Comparison of ENCODE assay signal across 9 cellular contexts in the genomic region with DNA sequence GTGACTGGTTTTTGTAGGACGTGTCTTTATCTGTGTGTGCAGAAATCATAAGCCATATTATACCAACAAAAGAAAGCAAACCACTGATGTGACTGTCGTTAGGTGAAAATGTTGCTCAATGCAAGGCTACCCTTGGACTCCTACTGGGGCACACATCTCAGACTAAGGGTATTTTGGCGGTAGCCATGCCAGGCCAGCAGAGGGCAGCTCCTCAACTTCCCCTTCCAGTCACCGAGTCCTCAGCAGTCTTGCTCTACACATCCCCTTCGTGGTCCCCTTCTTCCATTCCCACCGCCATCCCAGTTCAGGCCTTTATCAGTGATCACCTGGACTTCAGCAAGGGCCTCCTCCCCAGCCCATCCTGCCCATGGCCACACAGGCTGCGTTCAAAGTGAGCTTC.
DNase-seq lines count a peak whose midpoint lies in the region; ATAC-seq and TF ChIP-seq lines count a peak whose summit lies in the region.
"Had no signal": no experiment of that assay in that cellular context is flagged by ENCODE, and none has a peak within 500 bp of the region (broad histone marks: within the 10 kb centered on the region; RNA-seq: fewer than 3 reads in every experiment).

No MANE protein-coding gene starts in this region.

- TF ChIP-seq CTCF in astrocyte of the spinal cord (IDR thresholded peaks at IDR 0.05; ENCODE audit: low read depth, low read length) (peak; percentile 37), progenitor cell of endocrine pancreas (IDR thresholded peaks at IDR 0.05; ENCODE audit: unreplicated experiment) (peak; percentile 49), sigmoid colon (IDR thresholded peaks at IDR 0.05) (no peak)

- intact Hi-C loops in activated CD4-positive, alpha-beta T cell treated with anti-CD3 and anti-CD28 coated beads for 36 hours (cut with DNase I, micrococcal nuclease) = loop anchor here (1.0 to 10.0 kb wide), 7 partner anchors 57 to 815 kb away; no protein-coding TSS in a partner anchor
- intact Hi-C loops in sigmoid colon (cut with DNase I) = no loop called here

- no peaks in the 10 kb centered on the region for H3K9me3 Mint-ChIP-seq in activated CD4-positive, alpha-beta T cell treated with anti-CD3 and anti-CD28 coated beads for 36 hours (ENCODE audit: low read depth)
- H3K9me3 Mint-ChIP-seq in progenitor cell of endocrine pancreas (ENCODE audit: low read depth) = no peaks in the 10 kb centered on the region
- H3K9me3 Mint-ChIP-seq: CD4-positive, alpha-beta memory T cell had no signal

- no peak overlapping the region for H3K4me3 ChIP-seq in astrocyte of the spinal cord (ENCODE audit: low read depth, low read length)
- H3K4me3 ChIP-seq in sigmoid colon = no peak overlapping the region

- H3K27me3 ChIP-seq in sigmoid colon = no peaks in the 10 kb centered on the region

- peak; percentile 57 for DNase-seq in activated CD4-positive, alpha-beta T cell treated with anti-CD3 and anti-CD28 coated beads for 36 hours
- DNase-seq in activated CD4-positive, alpha-beta T cell treated with anti-CD3 and anti-CD28 coated beads for 1 hour = no peak
- peak; percentile 79 for DNase-seq in MV-4-11 (lab: John Stamatoyannopoulos, UW)
- no peak for DNase-seq in astrocyte of the spinal cord (ENCODE audit: low read depth, low spot score)
- DNase-seq in progenitor cell of endocrine pancreas (ENCODE audit: low spot score, unreplicated experiment) = no peak
- DNase-seq in sigmoid colon = no peak
- DNase-seq in G401 (ENCODE audit: low spot score) = no peak

- no peaks in the 10 kb centered on the region for H3K9me3 ChIP-seq in sigmoid colon

- H3K27ac ChIP-seq in sigmoid colon = no peak overlapping the region

- peaks cover 26% of the 10 kb centered on the region for H3K4me1 Mint-ChIP-seq in activated CD4-positive, alpha-beta T cell treated with anti-CD3 and anti-CD28 coated beads for 36 hours
- H3K4me1 Mint-ChIP-seq in progenitor cell of endocrine pancreas (ENCODE audit: low read depth) = peaks cover 1% of the 10 kb centered on the region

- peaks cover 2% of the 10 kb centered on the region for H3K27me3 Mint-ChIP-seq in activated CD4-positive, alpha-beta T cell treated with anti-CD3 and anti-CD28 coated beads for 36 hours
- peaks cover 7% of the 10 kb centered on the region for H3K27me3 Mint-ChIP-seq in progenitor cell of endocrine pancreas

- POLR2A ChIA-PET in activated CD4-positive, alpha-beta T cell treated with anti-CD3 and anti-CD28 coated beads for 36 hours (lab: Charles Lee) = no interaction called here

- H3K27ac Mint-ChIP-seq in activated CD4-positive, alpha-beta T cell treated with anti-CD3 and anti-CD28 coated beads for 36 hours = no peak overlapping the region
- no peak overlapping the region for H3K27ac Mint-ChIP-seq in progenitor cell of endocrine pancreas

- H3K4me3 Mint-ChIP-seq in activated CD4-positive, alpha-beta T cell treated with anti-CD3 and anti-CD28 coated beads for 36 hours = no peak overlapping the region
- H3K4me3 Mint-ChIP-seq in progenitor cell of endocrine pancreas (ENCODE audit: low read depth) = no peak overlapping the region
- H3K4me3 Mint-ChIP-seq: CD4-positive, alpha-beta memory T cell had no signal

- WGBS in sigmoid colon, 2 donors = 43 to 50% methylated on average over 7 of the region's 7 CpGs

- no peaks in the 10 kb centered on the region for H3K4me1 ChIP-seq in sigmoid colon

- H3K36me3 Mint-ChIP-seq in activated CD4-positive, alpha-beta T cell treated with anti-CD3 and anti-CD28 coated beads for 36 hours (ENCODE audit: low read depth) = no peaks in the 10 kb centered on the region
- no peaks in the 10 kb centered on the region for H3K36me3 Mint-ChIP-seq in progenitor cell of endocrine pancreas (ENCODE audit: insufficient read depth)
- H3K36me3 Mint-ChIP-seq: CD4-positive, alpha-beta memory T cell had no signal

- CTCF ChIA-PET in activated CD4-positive, alpha-beta T cell treated with anti-CD3 and anti-CD28 coated beads for 36 hours (lab: Charles Lee) = interaction anchor here (0.5 to 1.4 kb wide), 10 partner anchors 11 to 946 kb away, joined by 3 to 5 read pairs (median 3); no protein-coding TSS in a partner anchor

- TF ChIP-seq POLR2A in sigmoid colon (IDR thresholded peaks at IDR 0.05) = no peak

- no peak for TF ChIP-seq EP300 in sigmoid colon (IDR thresholded peaks at IDR 0.05)

- H3K36me3 ChIP-seq in sigmoid colon = no peaks in the 10 kb centered on the region

- ATAC-seq in activated CD4-positive, alpha-beta T cell treated with anti-CD3 and anti-CD28 coated beads for 36 hours = no peak
- no peak for ATAC-seq in HG03439 (IDR thresholded peaks at IDR 0.05; ENCODE audit: unreplicated experiment)

- in situ Hi-C loops in astrocyte of the spinal cord (cut with HindIII; ENCODE audit: low sequenced_read_pairs) = no loop called here
- in situ Hi-C loops in G401 (cut with HindIII; ENCODE audit: low sequenced_read_pairs) = no loop called here

Comparison
In these comparisons a context has a peak if more than half of its experiments do, and no peak if none do; other contexts are left out.
1. DNase-seq: peak in activated CD4-positive, alpha-beta T cell treated with anti-CD3 and anti-CD28 coated beads for 36 hours (single experiment) and MV-4-11 (single experiment); none in activated CD4-positive, alpha-beta T cell treated with anti-CD3 and anti-CD28 coated beads for 1 hour (single experiment), astrocyte of the spinal cord (single experiment), progenitor cell of endocrine pancreas (single experiment), sigmoid colon (single experiment) and G401 (single experiment).
2. CTCF ChIP-seq: peak in astrocyte of the spinal cord (single experiment) and progenitor cell of endocrine pancreas (single experiment); none in sigmoid colon (0 of 4).